10 cellular contexts compared by ENCODE assay signal in genomic region chrX:115232933-115233496, GRCh38. TPM values are rescaled to one million over a fixed set of nuclear protein-coding genes. Genes with fewer than 3 reads are reported as not detected.
DNase-seq lines count a peak whose midpoint lies in the region; ATAC-seq and TF ChIP-seq lines count a peak whose summit lies in the region.
"Had no signal": no experiment of that assay in that cellular context is flagged by ENCODE, and none has a peak within 500 bp of the region (broad histone marks: within the 10 kb centered on the region; RNA-seq: fewer than 3 reads in every experiment).

No MANE protein-coding gene starts in this region.

- POLR2A ChIA-PET in OCI-LY7 (lab: Charles Lee), result no interaction called here

- H3K36me3 ChIP-seq in brain microvascular endothelial cell (replicated peaks) (no peaks in the 10 kb centered on the region), left lung (no peaks in the 10 kb centered on the region), stomach smooth muscle (ENCODE audit: control insufficient read depth in 2 of 2, insufficient read depth in 2 of 2, low read length in 2 of 2) (no peaks in the 10 kb centered on the region), OCI-LY7 (ENCODE audit: insufficient read depth, low read length) (no peaks in the 10 kb centered on the region)

- ATAC-seq in left lung (peak; percentile 15), HG02610 (IDR thresholded peaks at IDR 0.05; ENCODE audit: unreplicated experiment) (no peak)
- ATAC-seq: naive thymus-derived CD4-positive, alpha-beta T cell had no signal

- peak overlapping the region; percentile 31 to 48 for H3K9ac ChIP-seq in stomach smooth muscle (ENCODE audit: low read length in 2 of 2)

- H3K9me3 ChIP-seq in left lung (no peaks in the 10 kb centered on the region), stomach smooth muscle (ENCODE audit: control insufficient read depth in 2 of 2, low read length in 2 of 2) (no peaks in the 10 kb centered on the region), OCI-LY7 (ENCODE audit: low read length) (no peaks in the 10 kb centered on the region)

- intact Hi-C loops in left lung (cut with DNase I), result no loop called here
- intact Hi-C loops in OCI-LY7 (cut with micrococcal nuclease; ENCODE audit: unreplicated experiment), result no loop called here

- no peak overlapping the region for H2AFZ ChIP-seq in OCI-LY7 (ENCODE audit: low read length)

- H3K4me3 ChIP-seq in brain microvascular endothelial cell (ENCODE audit: low read depth, low read length) (peak overlapping the region; percentile 70), left lung (peak overlapping the region; percentile 26 to 41), stomach smooth muscle (ENCODE audit: low read length in 2 of 2) (peak overlapping the region; percentile 37 to 76), OCI-LY7 (ENCODE audit: low read depth, low read length, poor library complexity, severe bottlenecking) (no peak overlapping the region)

- H3K9me2 ChIP-seq in OCI-LY7 (ENCODE audit: insufficient read depth, low read length), result no peaks in the 10 kb centered on the region

- TF ChIP-seq CTCF in brain microvascular endothelial cell (IDR thresholded peaks at IDR 0.05; ENCODE audit: low read depth, low read length, missing control alignments), result no peak
- no peak for TF ChIP-seq CTCF in left lung (IDR thresholded peaks at IDR 0.05)
- TF ChIP-seq CTCF in OCI-LY7 (conservative IDR thresholded peaks at IDR 0.05; ENCODE audit: low read length), result no peak

- DNase-seq in HCEC 1CT (peak; percentile 16), brain microvascular endothelial cell (no peak), left lung (no peak), OCI-LY7 (ENCODE audit: low spot score) (no peak), retina (no peak)
- DNase-seq in activated CD8-positive, alpha-beta memory T cell treated with anti-CD3 and anti-CD28 coated beads, Interleukin-2, amount 50 U/mL, for 4 hours, result no peak

- BruUV-seq in OCI-LY7 (replicated peaks; lab: Mats Ljungman, UMichigan), result no TSS peak

- in situ Hi-C loops in brain microvascular endothelial cell (cut with HindIII; ENCODE audit: low pct_ligation_motif_present, low sequenced_read_pairs), result no loop called here

- no peak overlapping the region for H3K4me2 ChIP-seq in OCI-LY7 (ENCODE audit: low read length)

- no peaks in the 10 kb centered on the region for H3K79me2 ChIP-seq in OCI-LY7 (ENCODE audit: insufficient read depth, low read depth, low read length)

- no peak overlapping the region for H3K27ac ChIP-seq in brain microvascular endothelial cell
- H3K27ac ChIP-seq in left lung, result peak overlapping the region in 1 of 2 donors; percentile 33
- H3K27ac ChIP-seq in stomach smooth muscle (ENCODE audit: low read length), result no peak overlapping the region
- no peak overlapping the region for H3K27ac ChIP-seq in OCI-LY7 (ENCODE audit: low read depth, low read length, poor library complexity, severe bottlenecking)
- H3K27ac ChIP-seq: HL-60 had no signal

- peaks cover 2% of the 10 kb centered on the region for H3K27me3 ChIP-seq in brain microvascular endothelial cell (replicated peaks)
- peaks cover 16 to 29% of the 10 kb centered on the region in 2 donors for H3K27me3 ChIP-seq in left lung
- peaks cover 0 to 3% of the 10 kb centered on the region in 2 donors for H3K27me3 ChIP-seq in stomach smooth muscle (ENCODE audit: control insufficient read depth in 1 of 2, insufficient read depth in 2 of 2, low read length in 2 of 2)

- H3K4me1 ChIP-seq in left lung (no peaks in the 10 kb centered on the region), stomach smooth muscle (ENCODE audit: control insufficient read depth, insufficient read depth, low read length) (no peaks in the 10 kb centered on the region), OCI-LY7 (ENCODE audit: insufficient read depth, low read length, poor library complexity, severe bottlenecking) (no peaks in the 10 kb centered on the region)

- CTCF ChIA-PET in OCI-LY7 (lab: Charles Lee; ENCODE audit: unreplicated experiment), result no interaction called here

- H4K20me1 ChIP-seq in OCI-LY7 (ENCODE audit: insufficient read depth, low read length), result no peaks in the 10 kb centered on the region

RNA-seq across cellular contexts. Expression of gene LRCH2, which starts 0.9 kb away (rescaled TPM):
- total RNA-seq in left lung, result 1 to 10 TPM; 4.4 to 7.0 TPM
- not detected in 2 replicates for total RNA-seq in OCI-LY7 (2014; rRNA removed; shearing (Covaris generic))
- total RNA-seq in OCI-LY7 (2022), result not detected in 2 replicates
- total RNA-seq: naive thymus-derived CD4-positive, alpha-beta T cell had no signal

RNA-seq across cellular contexts. Expression of gene RBMXL3, which starts 43.8 kb away (rescaled TPM):
- total RNA-seq in left lung, result not detected
- total RNA-seq in OCI-LY7 (2014; rRNA removed; shearing (Covaris generic)), result not detected in 2 replicates
- total RNA-seq in OCI-LY7 (2022), result not detected in 2 replicates
- total RNA-seq: naive thymus-derived CD4-positive, alpha-beta T cell had no signal

RNA-seq across cellular contexts. Expression of gene LUZP4, which starts 56.5 kb away (rescaled TPM):
- total RNA-seq in left lung, result not detected
- total RNA-seq in OCI-LY7 (2014; rRNA removed; shearing (Covaris generic)), result not detected in 2 replicates
- not detected in 2 replicates for total RNA-seq in OCI-LY7 (2022)
- total RNA-seq: naive thymus-derived CD4-positive, alpha-beta T cell had no signal

Comparison
In these comparisons a context has a peak if more than half of its experiments do, and no peak if none do; other contexts are left out.
1. RNA of gene LRCH2, which starts 0.9 kb away (total RNA-seq): 4.4 to 7.0 TPM in left lung; not detected in OCI-LY7; every median in the first group is over 4 times any median in the second.